In the genomic region with DNA sequence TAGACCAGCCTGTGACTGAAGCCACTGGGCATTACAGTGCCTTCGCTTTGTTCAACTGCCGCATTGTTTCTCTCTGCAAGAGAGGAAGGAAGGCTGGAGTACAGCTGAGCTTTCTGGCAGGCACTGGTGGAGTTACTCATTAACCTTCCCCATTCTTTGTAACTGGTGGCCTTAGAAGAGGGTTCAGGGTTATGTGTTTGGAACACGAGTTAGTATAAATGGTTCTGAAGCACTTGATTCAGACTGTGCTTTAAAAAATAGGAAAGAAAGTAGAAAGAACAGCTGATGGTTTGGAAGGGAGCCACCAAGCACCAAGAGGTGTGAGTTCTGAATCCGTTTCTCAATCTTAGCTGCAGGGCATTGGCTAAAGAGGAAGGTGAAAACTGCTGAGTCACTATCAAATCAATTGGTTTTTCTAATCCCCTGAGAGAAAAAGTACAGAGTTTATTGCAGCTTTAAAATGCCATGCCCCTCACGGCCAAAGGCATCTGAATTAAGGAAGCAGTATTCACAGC, we compare ENCODE assay signal across 8 cellular contexts. TPM values are rescaled to one million over a fixed set of nuclear protein-coding genes. Genes with fewer than 3 reads are reported as not detected.
DNase-seq lines count a peak whose midpoint lies in the region; ATAC-seq and TF ChIP-seq lines count a peak whose summit lies in the region.

No MANE protein-coding gene starts in this region.

- H3K4me1 Mint-ChIP-seq in CD4-positive, alpha-beta memory T cell, result peaks cover 0 to 5% (median 4%) of the 10 kb centered on the region in 4 donors

- ATAC-seq in GM18858 (IDR thresholded peaks at IDR 0.05; ENCODE audit: unreplicated experiment) (peak; percentile 77), HG02885 (IDR thresholded peaks at IDR 0.05; ENCODE audit: poor library complexity, unreplicated experiment) (peak; percentile 75), left lung (peak; percentile 92), thoracic aorta (ENCODE audit: insufficient number of reproducible peaks, low FRiP score, low read depth) (peak; percentile 60)
- no peak for ATAC-seq in stimulated activated naive CD8-positive, alpha-beta T cell treated with anti-CD3 and anti-CD28 coated beads, Interleukin-15, Interleukin-2, amounts not matched to agents 100 U/mL and 50 U/mL, for 24 hours

- peaks cover 0 to 17% (median 12%) of the 10 kb centered on the region in 8 donors for H3K9me3 Mint-ChIP-seq in CD4-positive, alpha-beta memory T cell

- H3K36me3 Mint-ChIP-seq in CD4-positive, alpha-beta memory T cell, result peaks cover 0 to 4% of the 10 kb centered on the region in 2 donors

- POLR2A ChIA-PET in CD4-positive, alpha-beta memory T cell (lab: Charles Lee; ENCODE audit: partially characterized antibody), result interaction anchor here (0.6 kb wide), 1 partner anchor 577 kb away, joined by 3 read pairs; no protein-coding TSS in a partner anchor

- H3K9me3 ChIP-seq in left lung (no peaks in the 10 kb centered on the region), thoracic aorta (no peaks in the 10 kb centered on the region)
- no peaks in the 10 kb centered on the region for H3K9me3 ChIP-seq in CD4-positive, alpha-beta memory T cell (ENCODE audit: control insufficient read depth in 1 of 2, low read length in 2 of 2)

- no peak overlapping the region for H3K4me3 Mint-ChIP-seq in CD4-positive, alpha-beta memory T cell

- H3K27ac ChIP-seq in left lung (peak overlapping the region; percentile 54 to 55), thoracic aorta (peak overlapping the region; percentile 2 to 24)
- no peak overlapping the region for H3K27ac ChIP-seq in CD4-positive, alpha-beta memory T cell (ENCODE audit: low read depth, low read length)

- H3K27ac Mint-ChIP-seq in CD4-positive, alpha-beta memory T cell, result no peak overlapping the region

- no peaks in the 10 kb centered on the region for H3K27me3 ChIP-seq in left lung
- H3K27me3 ChIP-seq in thoracic aorta (replicated peaks; ENCODE audit: insufficient read depth), result no peaks in the 10 kb centered on the region
- H3K27me3 ChIP-seq in CD4-positive, alpha-beta memory T cell (ENCODE audit: insufficient read depth, low read length), result no peaks in the 10 kb centered on the region

- no peaks in the 10 kb centered on the region for H3K36me3 ChIP-seq in left lung
- H3K36me3 ChIP-seq in thoracic aorta, result no peaks in the 10 kb centered on the region
- no peaks in the 10 kb centered on the region for H3K36me3 ChIP-seq in CD4-positive, alpha-beta memory T cell (ENCODE audit: insufficient read depth, low read length)

- DNase-seq in NCI-H82 treated with DMSO at 0.1 percent for 48 hours (lab: John Stamatoyannopoulos, UW; ENCODE audit: unreplicated experiment), result peak; percentile 26
- peak; percentile 92 for DNase-seq in choroid plexus epithelial cell (ENCODE audit: low read depth)
- DNase-seq in left lung, result peak in 1 of 2 donors; percentile 49
- no peak for DNase-seq in thoracic aorta (ENCODE audit: low spot score)
- DNase-seq in stimulated activated naive CD8-positive, alpha-beta T cell treated with anti-CD3 and anti-CD28 coated beads, Interleukin-15, Interleukin-2, amounts not matched to agents 100 U/mL and 50 U/mL, for 24 hours, result no peak
- DNase-seq in CD4-positive, alpha-beta memory T cell, result no peak

- CTCF ChIA-PET in CD4-positive, alpha-beta memory T cell (lab: Charles Lee; ENCODE audit: partially characterized antibody), result interaction anchor here (1.0 to 1.2 kb wide), 2 partner anchors 40 to 117 kb away, joined by 3 read pairs; no protein-coding TSS in a partner anchor

- peaks cover 4 to 7% of the 10 kb centered on the region in 2 donors for H3K27me3 Mint-ChIP-seq in CD4-positive, alpha-beta memory T cell

- H3K4me1 ChIP-seq in left lung (peaks cover 13 to 16% of the 10 kb centered on the region in 2 donors), thoracic aorta (ENCODE audit: control insufficient read depth in 1 of 2, low read depth in 2 of 2) (peaks cover 0 to 14% of the 10 kb centered on the region in 2 donors)
- H3K4me1 ChIP-seq in CD4-positive, alpha-beta memory T cell (ENCODE audit: insufficient read depth, low read length), result peaks cover 8% of the 10 kb centered on the region

- H3K4me3 ChIP-seq in choroid plexus epithelial cell (ENCODE audit: low read depth, low read length) (peak overlapping the region; percentile 6), left lung (no peak overlapping the region), thoracic aorta (peak overlapping the region; percentile 56)
- no peak overlapping the region for H3K4me3 ChIP-seq in CD4-positive, alpha-beta memory T cell (ENCODE audit: low read length in 2 of 2)

- intact Hi-C loops in left lung (cut with DNase I), result no loop called here
- intact Hi-C loops in CD4-positive, alpha-beta memory T cell (cut with micrococcal nuclease), result no loop called here

- TF ChIP-seq CTCF in choroid plexus epithelial cell (conservative IDR thresholded peaks at IDR 0.05; ENCODE audit: low read depth, low read length) (no peak), left lung (IDR thresholded peaks at IDR 0.05) (no peak), thoracic aorta (IDR thresholded peaks at IDR 0.05) (no peak)

RNA-seq across cellular contexts. Expression of a gene that starts 3.7 kb away (rescaled TPM):
- total RNA-seq in left lung, result 1 to 10 TPM; 1.0 to 2.4 TPM
- total RNA-seq in thoracic aorta, result under 1 TPM in 1 of 2 donors, not detected in 1; 0.14 TPM
- 1 to 10 TPM; 2.6 to 3.0 TPM for total RNA-seq in CD4-positive, alpha-beta memory T cell
- polyA plus RNA-seq in CD4-positive, alpha-beta memory T cell, result not detected

Comparison
In these comparisons a context has a peak if more than half of its experiments do, and no peak if none do; other contexts are left out.
1. DNase-seq: peak in NCI-H82 treated with DMSO at 0.1 percent for 48 hours (single experiment) and choroid plexus epithelial cell (single experiment); none in thoracic aorta (single experiment), stimulated activated naive CD8-positive, alpha-beta T cell treated with anti-CD3 and anti-CD28 coated beads, Interleukin-15, Interleukin-2, amounts not matched to agents 100 U/mL and 50 U/mL, for 24 hours (single experiment) and CD4-positive, alpha-beta memory T cell (0 of 5).
2. H3K4me3 ChIP-seq: peak in choroid plexus epithelial cell (single experiment) and thoracic aorta (single experiment); none in left lung (0 of 2) and CD4-positive, alpha-beta memory T cell (0 of 2).